Comparison of ENCODE assay signal across 17 cellular contexts in genomic region chr5:103436112-103436511, GRCh38.
A peak's percentile ranks its signal among the peaks of the same experiment; 100 is the strongest.
DNase-seq lines count a peak whose midpoint lies in the region; ATAC-seq, FAIRE-seq and TF ChIP-seq lines count a peak whose summit lies in the region.
"Had no signal": no experiment of that assay in that cellular context is flagged by ENCODE, and none has a peak within 500 bp of the region (broad histone marks: within the 10 kb centered on the region; RNA-seq: fewer than 3 reads in every experiment).

No MANE protein-coding gene starts in this region.

- BruUV-seq in K562 (replicated peaks; lab: Mats Ljungman, UMichigan): no TSS peak

- FAIRE-seq in K562 (lab: Jason Lieb, UNC): no peak
- FAIRE-seq: D721Med, G401.6, GM12891, GM19239 had no signal

- peaks cover 15% of the 10 kb centered on the region for H3K9me3 ChIP-seq in BLaER1
- no peaks in the 10 kb centered on the region; the same call in 1 of the 2 replicates for H3K9me3 ChIP-seq in K562 (replicated peaks; ENCODE audit: control insufficient read depth, insufficient read depth, low read depth, low read length)
- H3K9me3 ChIP-seq in neural progenitor cell (ENCODE audit: low read depth): no peaks in the 10 kb centered on the region
- H3K9me3 ChIP-seq in skeletal muscle tissue (ENCODE audit: control insufficient read depth in 3 of 3, low read length in 3 of 3): peaks cover 0 to 3% (median 2%) of the 10 kb centered on the region in 3 donors
- no peaks in the 10 kb centered on the region for H3K9me3 ChIP-seq in aorta (ENCODE audit: control insufficient read depth, low read length)

- no peaks in the 10 kb centered on the region for H3F3A ChIP-seq in neural progenitor cell (ENCODE audit: low read depth)

- H2AFZ ChIP-seq in K562 (ENCODE audit: low read depth, low read length): no peak overlapping the region
- no peak overlapping the region for H2AFZ ChIP-seq in neural progenitor cell (replicated peaks)
- H2AFZ ChIP-seq: GM23338 had no signal

- in situ Hi-C loops in K562 (cut with MboI): no loop called here

- H3K27me3 ChIP-seq in BLaER1: no peaks in the 10 kb centered on the region
- no peaks in the 10 kb centered on the region for H3K27me3 ChIP-seq in K562 (ENCODE audit: control insufficient read depth in 2 of 2, insufficient read depth in 2 of 2, low read length in 2 of 2)
- H3K27me3 ChIP-seq in neural progenitor cell: no peaks in the 10 kb centered on the region
- no peaks in the 10 kb centered on the region for H3K27me3 ChIP-seq in skeletal muscle tissue (ENCODE audit: control insufficient read depth in 3 of 3, insufficient read depth in 3 of 3, low read length in 3 of 3)
- no peaks in the 10 kb centered on the region for H3K27me3 ChIP-seq in aorta (ENCODE audit: control insufficient read depth in 1 of 2, insufficient read depth in 2 of 2, low read length in 1 of 2)

- peak overlapping the region; percentile 97 for H3K27ac Mint-ChIP-seq in neural progenitor cell
- H3K27ac Mint-ChIP-seq: B cell; CD4-positive, alpha-beta T cell; GM23338 had no signal

- H3K4me3 ChIP-seq in BLaER1 (no peak overlapping the region), K562 (no peak overlapping the region), neural progenitor cell (no peak overlapping the region), skeletal muscle tissue (ENCODE audit: low read length in 3 of 3) (no peak overlapping the region), aorta (ENCODE audit: low read length in 2 of 2) (no peak overlapping the region)
- H3K4me3 ChIP-seq: GM23338 had no signal

- TF ChIP-seq EP300 in K562 (IDR thresholded peaks at IDR 0.05; ENCODE audit: low read length): no peak

- TF ChIP-seq CTCF in K562 (IDR thresholded peaks at IDR 0.05 in 2 of 3, conservative IDR thresholded peaks at IDR 0.05 in 1 of 3; ENCODE audit: insufficient read depth in 2 of 3, low read depth in 1 of 3, low read length in 3 of 3) (no peak), neural progenitor cell (IDR thresholded peaks at IDR 0.05) (no peak)

- no peaks in the 10 kb centered on the region for H3K79me2 ChIP-seq in K562 (ENCODE audit: control insufficient read depth, insufficient read depth, low read length)
- H3K79me2 ChIP-seq in neural progenitor cell (ENCODE audit: low read depth): no peaks in the 10 kb centered on the region

- peaks cover 4% of the 10 kb centered on the region for H3K27me3 Mint-ChIP-seq in neural progenitor cell (ENCODE audit: insufficient read depth, low read depth)
- H3K27me3 Mint-ChIP-seq: B cell; CD4-positive, alpha-beta T cell had no signal

- no peak for TF ChIP-seq POLR2A in K562 (conservative IDR thresholded peaks at IDR 0.05)

- H3K4me2 ChIP-seq in BLaER1 (peak overlapping the region; percentile 65), K562 (ENCODE audit: insufficient read depth, low read length) (no peak overlapping the region), neural progenitor cell (no peak overlapping the region)
- H3K4me2 ChIP-seq: GM23338 had no signal

- H3K9me1 ChIP-seq in K562 (ENCODE audit: control insufficient read depth, insufficient read depth, low read length): no peaks in the 10 kb centered on the region

- CTCF ChIA-PET in K562 (lab: Yijun Ruan, JAX; ENCODE audit: low intra/inter-chr PET ratio): no interaction called here

- H3K4me1 Mint-ChIP-seq in neural progenitor cell: peaks cover 37% of the 10 kb centered on the region
- H3K4me1 Mint-ChIP-seq: B cell had no signal

- H3K36me3 ChIP-seq in BLaER1: 0 out of 2 replicates have a peak, but pooled peaks cover 4% of the 10 kb centered on the region
- H3K36me3 ChIP-seq in K562 (ENCODE audit: control insufficient read depth, insufficient read depth, low read length): no peaks in the 10 kb centered on the region
- no peaks in the 10 kb centered on the region for H3K36me3 ChIP-seq in neural progenitor cell
- H3K36me3 ChIP-seq in skeletal muscle tissue (ENCODE audit: control insufficient read depth in 3 of 3, insufficient read depth in 3 of 3, low read length in 3 of 3): no peaks in the 10 kb centered on the region
- H3K36me3 ChIP-seq in aorta (ENCODE audit: control insufficient read depth in 1 of 2, insufficient read depth in 2 of 2, low read length in 1 of 2): no peaks in the 10 kb centered on the region

- H3K9ac ChIP-seq in BLaER1 (no peak overlapping the region), K562 (ENCODE audit: insufficient read depth in 1 of 2, low read depth in 2 of 2, low read length in 2 of 2) (no peak overlapping the region), neural progenitor cell (no peak overlapping the region), skeletal muscle tissue (ENCODE audit: low read depth in 1 of 3, low read length in 3 of 3) (no peak overlapping the region)

- no peaks in the 10 kb centered on the region for H4K20me1 ChIP-seq in BLaER1
- H4K20me1 ChIP-seq in K562 (replicated peaks; ENCODE audit: control insufficient read depth, insufficient read depth, low read length): no peaks in the 10 kb centered on the region
- H4K20me1 ChIP-seq in neural progenitor cell (ENCODE audit: low read depth): no peaks in the 10 kb centered on the region

- WGBS in K562 (ENCODE audit: insufficient coverage, low coverage, missing lambda C conversion rate): 0% methylated on average over 1 of the region's 1 CpG
- 63 to 65% methylated on average over 1 of the region's 1 CpG for whole genome bisulfite sequencing in aorta, 2 donors

- ATAC-seq in K562: no peak
- ATAC-seq in aorta (ENCODE audit: low FRiP score): no peak
- ATAC-seq: GM23338 had no signal

- no peak for DNase-seq in K562 (ENCODE audit: extremely low read depth in 1 of 4, low spot score in 3 of 4)
- DNase-seq in neural progenitor cell (ENCODE audit: low spot score): no peak
- DNase-seq in superior temporal gyrus (ENCODE audit: extremely low spot score): no peak
- DNase-seq in aorta: no peak
- DNase-seq in NCI-H526 treated with DMSO at 0.1 percent for 48 hours (lab: John Stamatoyannopoulos, UW): no peak
- DNase-seq: Caco-2; CD4-positive, alpha-beta T cell; HCEC 1CT had no signal

- H3K4me1 ChIP-seq in BLaER1 (peaks cover 20% of the 10 kb centered on the region), K562 (replicated peaks in 1 of 2; ENCODE audit: control insufficient read depth in 2 of 2, insufficient read depth in 2 of 2, low read length in 2 of 2) (peaks cover 0 to 5% of the 10 kb centered on the region in 2 experiments; a peak in 2 of 5 replicates), neural progenitor cell (peaks cover 6% of the 10 kb centered on the region), skeletal muscle tissue (ENCODE audit: control insufficient read depth in 3 of 3, insufficient read depth in 3 of 3, low read length in 3 of 3) (peaks cover 4 to 10% (median 7%) of the 10 kb centered on the region in 3 donors), aorta (ENCODE audit: control insufficient read depth in 1 of 2, insufficient read depth in 2 of 2, low read length in 2 of 2) (no peaks in the 10 kb centered on the region)
- H3K4me1 ChIP-seq: Caco-2 had no signal

- POLR2A ChIA-PET in K562 (lab: Yijun Ruan, JAX): no interaction called here

- TF ChIP-seq RAD21 in K562 (CRISPR knock-in tag; conservative IDR thresholded peaks at IDR 0.05 in 1 of 2, IDR thresholded peaks at IDR 0.05 in 1 of 2): no peak

- H3K4me3 Mint-ChIP-seq in neural progenitor cell: no peak overlapping the region
- H3K4me3 Mint-ChIP-seq: B cell; CD4-positive, alpha-beta T cell; GM23338 had no signal

- H3K36me3 Mint-ChIP-seq in neural progenitor cell: peaks cover 11% of the 10 kb centered on the region

- intact Hi-C loops in K562 (cut with micrococcal nuclease) (no loop called here), aorta (cut with DNase I) (no loop called here)

- no peak overlapping the region for H3K27ac ChIP-seq in BLaER1
- H3K27ac ChIP-seq in K562 (ENCODE audit: extremely low read depth, low read depth, low read length): no peak overlapping the region
- H3K27ac ChIP-seq in neural progenitor cell: no peak overlapping the region
- peak overlapping the region; percentile 45 for H3K27ac ChIP-seq in skeletal muscle tissue (ENCODE audit: low read depth, low read length)
- no peak overlapping the region for H3K27ac ChIP-seq in aorta (ENCODE audit: low read depth in 1 of 2, low read length in 2 of 2)
- H3K27ac ChIP-seq: C4-2B had no signal

- peaks cover 31% of the 10 kb centered on the region for H3K9me3 Mint-ChIP-seq in neural progenitor cell
- H3K9me3 Mint-ChIP-seq: GM23338 had no signal

TF ChIP-seq in K562, 482 proteins besides CTCF, POLR2A, EP300 and RAD21:
- TF ChIP-seq NFIC (IDR thresholded peaks at IDR 0.05) (peak; percentile 74), NFIX (CRISPR knock-in tag; IDR thresholded peaks at IDR 0.05; ENCODE audit: low read depth) (no peak)
TF ChIP-seq in K562: peak in this region for 1.
